8 cellular contexts compared by ENCODE assay signal in genomic region chrX:153708415-153708814, GRCh38. TPM values are rescaled to one million over a fixed set of nuclear protein-coding genes. Genes with fewer than 3 reads are reported as not detected.
DNase-seq lines count a peak whose midpoint lies in the region; ATAC-seq and TF ChIP-seq lines count a peak whose summit lies in the region.

No MANE protein-coding gene starts in this region.

- TF ChIP-seq EP300 in Ishikawa (IDR thresholded peaks at IDR 0.05; ENCODE audit: borderline replicate concordance) (no peak), stomach (IDR thresholded peaks at IDR 0.05) (no peak)

- 22% methylated on average over 10 of the region's 13 CpGs for WGBS in right lobe of liver (ENCODE audit: insufficient coverage, low coverage, low lambda C conversion rate, missing lambda C conversion rate)
- WGBS in stomach, 5 donors: 12 to 28% (median 17%) methylated on average over 8 to 13 of the region's 13 CpGs

- no peak overlapping the region for H3K9ac ChIP-seq in colonic mucosa (ENCODE audit: low read depth in 2 of 2, low read length in 2 of 2)

- ATAC-seq in T-cell (replicated peaks in 1 of 4): peak; percentile 34 to 69 (median 52)
- ATAC-seq in right lobe of liver: peak; percentile 59 to 80 (median 70)

- no peaks in the 10 kb centered on the region for H3K27me3 ChIP-seq in colonic mucosa
- H3K27me3 ChIP-seq in right lobe of liver: no peaks in the 10 kb centered on the region
- no peaks in the 10 kb centered on the region for H3K27me3 ChIP-seq in stomach

- H3K9me3 ChIP-seq in colonic mucosa: no peaks in the 10 kb centered on the region
- H3K9me3 ChIP-seq in right lobe of liver: no peaks in the 10 kb centered on the region
- no peaks in the 10 kb centered on the region for H3K9me3 ChIP-seq in stomach

- intact Hi-C loops in colonic mucosa (cut with DNase I) (no loop called here), right lobe of liver (cut with DNase I) (no loop called here), stomach (cut with DNase I; ENCODE audit: low total_unique reads) (no loop called here)

- H3K36me3 ChIP-seq in colonic mucosa: no peaks in the 10 kb centered on the region
- peaks cover 0 to under 1% (median 0%) of the 10 kb centered on the region in 4 donors for H3K36me3 ChIP-seq in right lobe of liver
- H3K36me3 ChIP-seq in stomach: peaks cover 0 to 56% (median 44%) of the 10 kb centered on the region in 4 donors

- TF ChIP-seq POLR2A in right lobe of liver (IDR thresholded peaks at IDR 0.05) (no peak), stomach (IDR thresholded peaks at IDR 0.05) (no peak)

- H3K4me3 Mint-ChIP-seq in T-cell: no peak overlapping the region

- peaks cover 0 to 10% of the 10 kb centered on the region in 2 donors for H3K27me3 Mint-ChIP-seq in T-cell

- TF ChIP-seq CTCF in colonic mucosa (IDR thresholded peaks at IDR 0.05) (peak; percentile 60), right lobe of liver (IDR thresholded peaks at IDR 0.05) (peak; percentile 36 to 53 (median 48)), stomach (IDR thresholded peaks at IDR 0.05) (peak in 5 of 7 experiments; percentile 38 to 65 (median 59))

- H3K36me3 Mint-ChIP-seq in T-cell: peaks cover 3% of the 10 kb centered on the region

- H3K4me3 ChIP-seq in colonic mucosa (no peak overlapping the region), right lobe of liver (no peak overlapping the region), stomach (no peak overlapping the region)

- H3K4me1 ChIP-seq in colonic mucosa: no peaks in the 10 kb centered on the region
- H3K4me1 ChIP-seq in right lobe of liver: no peaks in the 10 kb centered on the region
- peaks cover 4 to 25% (median 11%) of the 10 kb centered on the region in 4 donors for H3K4me1 ChIP-seq in stomach

- no peaks in the 10 kb centered on the region for H3K9me3 Mint-ChIP-seq in T-cell

- H3K27ac ChIP-seq in colonic mucosa (peak overlapping the region; percentile 32), right lobe of liver (no peak overlapping the region), stomach (peak overlapping the region in 3 of 5 donors; percentile 7 to 59 (median 29))

- H3K4me1 Mint-ChIP-seq in T-cell: peaks cover 4 to 9% (median 5%) of the 10 kb centered on the region in 3 donors

- no peak overlapping the region for H3K27ac Mint-ChIP-seq in T-cell

- POLR2A ChIA-PET in T-cell (lab: Charles Lee): no interaction called here

- TF ChIP-seq RAD21 in Ishikawa (IDR thresholded peaks at IDR 0.05; ENCODE audit: low read depth): peak; percentile 66

- DNase-seq in EH (ENCODE audit: low read depth): peak; percentile 78
- peak in 18 of 34 experiments; percentile 9 to 47 (median 28) for DNase-seq in T-cell
- peak; percentile 83 for DNase-seq in colonic mucosa
- DNase-seq in right lobe of liver: peak in 1 of 3 donors; percentile 62
- DNase-seq in stomach: peak; percentile 77
- DNase-seq in NCI-H2029 treated with DMSO at 0.1 percent for 48 hours (lab: John Stamatoyannopoulos, UW): no peak
- DNase-seq in activated gamma-delta T cell (lab: John Stamatoyannopoulos, UW): no peak

- CTCF ChIA-PET in T-cell (lab: Charles Lee): interaction anchor here in 1 of 2 donors (1.2 kb wide), 1 partner anchor 153 kb away, joined by 5 read pairs; no protein-coding TSS in a partner anchor

TF ChIP-seq in Ishikawa, 13 proteins besides CTCF, POLR2A, EP300 and RAD21:
- TF ChIP-seq YY1 (IDR thresholded peaks at IDR 0.05; ENCODE audit: low read depth) (no peak), CREB1 (IDR thresholded peaks at IDR 0.05; ENCODE audit: low read depth) (no peak)
- TF ChIP-seq, protein P1, sequence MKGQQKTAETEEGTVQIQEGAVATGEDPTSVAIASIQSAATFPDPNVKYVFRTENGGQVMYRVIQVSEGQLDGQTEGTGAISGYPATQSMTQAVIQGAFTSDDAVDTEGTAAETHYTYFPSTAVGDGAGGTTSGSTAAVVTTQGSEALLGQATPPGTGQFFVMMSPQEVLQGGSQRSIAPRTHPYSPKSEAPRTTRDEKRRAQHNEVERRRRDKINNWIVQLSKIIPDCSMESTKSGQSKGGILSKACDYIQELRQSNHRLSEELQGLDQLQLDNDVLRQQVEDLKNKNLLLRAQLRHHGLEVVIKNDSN (IDR thresholded peaks at IDR 0.05): peak; percentile 72

RNA-seq across cellular contexts. Expression of gene BCAP31, which starts 15.8 kb away (rescaled TPM):
- 100 to 1,000 TPM in 4 of 5 donors, 10 to 100 TPM in 1; 90.1 to 124 (median 107) TPM for total RNA-seq in T-cell
- 100 to 1,000 TPM; 217 to 295 TPM for total RNA-seq in colonic mucosa
- 100 to 1,000 TPM; 100 to 126 (median 107) TPM for total RNA-seq in right lobe of liver
- total RNA-seq in stomach: 100 to 1,000 TPM in 1 of 5 donors, 10 to 100 TPM in 3, under 1 TPM in 1; 0.58 to 121 (median 75.9) TPM
- 100 to 1,000 TPM in 1 of 3 donors, 10 to 100 TPM in 2; 49.6 to 156 (median 88.0) TPM for polyA plus RNA-seq in stomach

RNA-seq across cellular contexts. Expression of gene ABCD1, which starts 16.2 kb away (rescaled TPM):
- total RNA-seq in T-cell (10 to 100 TPM in 1 of 5 donors, 1 to 10 TPM in 4; 6.9 to 10.7 (median 7.9) TPM), colonic mucosa (10 to 100 TPM; 12.7 to 16.8 TPM), right lobe of liver (10 to 100 TPM in 4 of 6 experiments, 1 to 10 TPM in 2; 8.0 to 20.8 (median 10.9) TPM), stomach (10 to 100 TPM in 3 of 5 donors, 1 to 10 TPM in 2; 2.4 to 22.3 (median 14.5) TPM)
- 1 to 10 TPM; 3.2 to 3.7 (median 3.4) TPM for polyA plus RNA-seq in stomach

RNA-seq across cellular contexts. Expression of gene SLC6A8, which starts 20.7 kb away (rescaled TPM):
- total RNA-seq in T-cell (1 to 10 TPM in 4 of 5 donors, under 1 TPM in 1; 0.89 to 2.3 (median 1.9) TPM), colonic mucosa (100 to 1,000 TPM; 197 to 435 TPM), right lobe of liver (1 to 10 TPM; 1.6 to 9.2 (median 2.9) TPM), stomach (10 to 100 TPM; 17.7 to 32.7 (median 19.1) TPM)
- polyA plus RNA-seq in stomach: 10 to 100 TPM in 2 of 3 donors, 1 to 10 TPM in 1; 7.3 to 30.9 (median 15.9) TPM

RNA-seq across cellular contexts. Expression of gene PNCK, which starts 34.8 kb away (rescaled TPM):
- total RNA-seq in T-cell (1 to 10 TPM in 1 of 5 donors, not detected in 4; 1.0 TPM), colonic mucosa (10 to 100 TPM in 1 of 2 donors, 1 to 10 TPM in 1; 1.9 to 11.1 TPM), right lobe of liver (under 1 TPM in 1 of 6 experiments, not detected in 5; 0.86 TPM), stomach (10 to 100 TPM in 2 of 5 donors, 1 to 10 TPM in 2, under 1 TPM in 1; 0.87 to 21.0 (median 8.3) TPM)
- polyA plus RNA-seq in stomach: 10 to 100 TPM in 1 of 3 donors, under 1 TPM in 1, not detected in 1; 0.44 to 14.9 TPM

RNA-seq across cellular contexts. Expression of gene PLXNB3, which starts 55.6 kb away (rescaled TPM):
- total RNA-seq in T-cell (under 1 TPM in 4 of 5 donors, not detected in 1; 0.28 to 0.47 (median 0.43) TPM), colonic mucosa (1 to 10 TPM in 1 of 2 donors, under 1 TPM in 1; 0.57 to 3.7 TPM), right lobe of liver (1 to 10 TPM in 3 of 6 experiments, under 1 TPM in 3; 0.55 to 1.7 (median 0.94) TPM), stomach (10 to 100 TPM in 3 of 5 donors, 1 to 10 TPM in 2; 1.8 to 49.2 (median 18.7) TPM)
- polyA plus RNA-seq in stomach: 10 to 100 TPM in 1 of 3 donors, 1 to 10 TPM in 2; 5.2 to 11.9 (median 6.0) TPM

Comparison
In these comparisons a context has a peak if more than half of its experiments do, and no peak if none do; other contexts are left out.
1. DNase-seq: peak in EH (single experiment), T-cell (18 of 34), colonic mucosa (single experiment) and stomach (single experiment); none in NCI-H2029 treated with DMSO at 0.1 percent for 48 hours (single experiment) and activated gamma-delta T cell (single experiment).
2. H3K27ac ChIP-seq: peak in colonic mucosa (single experiment) and stomach (3 of 5); none in right lobe of liver (0 of 3).
3. RNA of gene SLC6A8, which starts 20.7 kb away (total RNA-seq): 197 to 435 TPM in colonic mucosa; 17.7 to 32.7 TPM in stomach, 1.6 to 9.2 TPM in right lobe of liver and 0.89 to 2.3 TPM in T-cell; every median in the first group is over 4 times any median in the second.
4. Peak in every context shown above with its lines, with median percentiles within 50 percentile points of each other: CTCF ChIP-seq.